ENCODE assay signal across 9 cellular contexts in genomic region chr20:38629979-38630378, GRCh38. TPM values are rescaled to one million over a fixed set of nuclear protein-coding genes. Genes with fewer than 3 reads are reported as not detected.
"Had no signal": no experiment of that assay in that cellular context is flagged by ENCODE, and none has a peak within 500 bp of the region (broad histone marks: within the 10 kb centered on the region; RNA-seq: fewer than 3 reads in every experiment).

No MANE protein-coding gene starts in this region.

- H3K36me3 ChIP-seq: HAP-1 had no signal

- H3K27ac ChIP-seq: GM23248 had no signal

- H3K9me3 ChIP-seq: HAP-1 had no signal

- H3K4me3 ChIP-seq: GM23248, HAP-1 had no signal

- DNase-seq: GM23248, GOT3, H7, IMR-90, KBM-7 had no signal

- ATAC-seq: HCT116 had no signal

- H3K4me1 ChIP-seq: HAP-1 had no signal

- H2AFZ ChIP-seq: GM23248 had no signal

- H3K9ac ChIP-seq: GM23248 had no signal

RNA-seq across cellular contexts. Expression of gene ARHGAP40, which starts 28.4 kb away (rescaled TPM):
- total RNA-seq: GM23248, H4, HT-29, IMR-90 had no signal
- polyA plus RNA-seq: GM23248, IMR-90 had no signal

RNA-seq across cellular contexts. Expression of gene ADIG, which starts 49.0 kb away (rescaled TPM):
- total RNA-seq: GM23248, H4, H7, HT-29, IMR-90 had no signal
- polyA plus RNA-seq: GM23248, IMR-90 had no signal
